In the genomic region with DNA sequence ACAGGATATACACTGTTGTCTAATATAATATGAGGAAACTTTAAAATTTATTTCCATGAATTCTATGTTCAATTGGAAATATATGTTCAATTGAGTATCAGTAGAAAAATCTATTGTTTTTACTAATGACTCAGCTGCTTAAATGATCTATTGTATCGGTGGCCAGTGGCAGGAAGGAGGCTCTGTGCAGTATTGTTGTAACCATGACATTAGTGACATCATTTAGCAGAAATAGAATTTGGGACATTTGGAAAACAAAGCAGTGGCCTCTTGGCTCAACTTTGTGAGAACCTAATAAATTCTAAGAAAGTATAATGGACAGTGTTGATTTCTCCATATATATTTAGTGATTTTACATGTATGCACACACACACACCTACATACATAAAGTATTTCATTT, we compare ENCODE assay signal across 21 cellular contexts.
"Had no signal": no experiment of that assay in that cellular context is flagged by ENCODE, and none has a peak within 500 bp of the region (broad histone marks: within the 10 kb centered on the region; RNA-seq: fewer than 3 reads in every experiment).

No MANE protein-coding gene starts in this region.

- H3K4me3 ChIP-seq: ascending aorta, cardiac muscle cell, gastrocnemius medialis, hepatocyte, spleen, uterus had no signal

- DNase-seq: activated CD4-positive, alpha-beta T cell treated with anti-CD3 and anti-CD28 coated beads for 4 hours; activated CD4-positive, alpha-beta T cell treated with anti-CD3 and anti-CD28 coated beads, Interleukin-2, amount 50 U/mL, for 48 hours; activated CD8-positive, alpha-beta memory T cell treated with anti-CD3 and anti-CD28 coated beads for 24 hours; activated effector memory CD4-positive, alpha-beta T cell treated with Interleukin-2 at 50 U/mL for 16 hours; activated naive CD4-positive, alpha-beta T cell treated with Interleukin-2 at 50 U/mL for 16 hours; cortex of kidney; effector CD4-positive, alpha-beta T cell; gastrocnemius medialis; left colon; naive thymus-derived CD8-positive, alpha-beta T cell; right cardiac atrium; spleen; stimulated activated CD4-positive, alpha-beta T cell treated with anti-CD3 and anti-CD28 coated beads, Interleukin-2, amount 100 ng/mL, for 48 hours; stimulated activated naive CD4-positive, alpha-beta T cell treated with Interleukin-2 at 50 U/mL for 16 hours; T-helper 1 cell; uterus had no signal

- H3K4me1 ChIP-seq: ascending aorta, gastrocnemius medialis, parathyroid adenoma, spleen, uterus had no signal

- FAIRE-seq: keratinocyte had no signal

- H3K27ac ChIP-seq: ascending aorta, cardiac muscle cell, gastrocnemius medialis, hepatocyte, parathyroid adenoma, spleen, uterus had no signal

- ATAC-seq: gastrocnemius medialis; left colon; naive thymus-derived CD8-positive, alpha-beta T cell; right cardiac atrium had no signal

- H3K36me3 ChIP-seq: ascending aorta, cardiac muscle cell, gastrocnemius medialis, spleen, uterus had no signal

- H3K27me3 ChIP-seq: ascending aorta, cardiac muscle cell, gastrocnemius medialis, hepatocyte, uterus had no signal

- H3K9me3 ChIP-seq: ascending aorta, gastrocnemius medialis, spleen, uterus had no signal
